1 cellular context compared by ENCODE assay signal in genomic region chr6:3806169-3806922, GRCh38.
TF ChIP-seq lines count a peak whose summit lies in the region.

No MANE protein-coding gene starts in this region.

TF ChIP-seq in liver, 16 proteins besides CTCF, POLR2A, EP300 and RAD21 (continued from another document):
- TF ChIP-seq REST (IDR thresholded peaks at IDR 0.05) = no peak
- TF ChIP-seq MAX (IDR thresholded peaks at IDR 0.05) = no peak
- no peak for TF ChIP-seq ATF3 (IDR thresholded peaks at IDR 0.05)
- no peak for TF ChIP-seq ZBTB33 (IDR thresholded peaks at IDR 0.05)
